16 cellular contexts compared by ENCODE assay signal in genomic region chr17:1735834-1736347, GRCh38. TPM values are rescaled to one million over a fixed set of nuclear protein-coding genes. Genes with fewer than 3 reads are reported as not detected.
DNase-seq lines count a peak whose midpoint lies in the region; FAIRE-seq and TF ChIP-seq lines count a peak whose summit lies in the region.
"Had no signal": no experiment of that assay in that cellular context is flagged by ENCODE, and none has a peak within 500 bp of the region (broad histone marks: within the 10 kb centered on the region; RNA-seq: fewer than 3 reads in every experiment).

No MANE protein-coding gene starts in this region.

- H2BK15ac ChIP-seq in H9 (ENCODE audit: low read depth, low read length) = no peak overlapping the region

- no peak overlapping the region for H4K5ac ChIP-seq in H9 (ENCODE audit: insufficient read length, low read depth, low read length)

- H3K27ac Mint-ChIP-seq in dendritic cell treated with granulocyte-macrophage colony-stimulating factor and Interleukin-4, amounts not matched to agents 40 ng/mL and 50 ng/mL, for 4 days = peak overlapping the region; percentile 92
- H3K27ac Mint-ChIP-seq in osteocyte (ENCODE audit: unreplicated experiment) (no peak overlapping the region), H9 (peak overlapping the region in 1 of 3 experiments; percentile 83; a peak in 1 of 7 replicates)
- H3K27ac Mint-ChIP-seq in activated naive CD4-positive, alpha-beta T cell treated with anti-CD3 and anti-CD28 coated beads, Interleukin-2, amount 10 ng/mL, durations not matched to agents 7 days and 5 days = no peak overlapping the region
- H3K27ac Mint-ChIP-seq: activated CD4-positive, alpha-beta memory T cell treated with anti-CD3 and anti-CD28 coated beads for 36 hours had no signal

- no peaks in the 10 kb centered on the region for H3K27me3 ChIP-seq in BLaER1
- H3K27me3 ChIP-seq in H9 (ENCODE audit: insufficient read depth, low read length) = no peaks in the 10 kb centered on the region
- H3K27me3 ChIP-seq in esophagus squamous epithelium = no peaks in the 10 kb centered on the region
- H3K27me3 ChIP-seq: MG63 had no signal

- peaks cover 48% of the 10 kb centered on the region for H3K36me3 ChIP-seq in BLaER1
- peaks cover 16 to 77% (median 25%) of the 10 kb centered on the region in 3 donors for H3K36me3 ChIP-seq in esophagus squamous epithelium
- H3K36me3 ChIP-seq: MG63 had no signal

- no peaks in the 10 kb centered on the region for H3K27me3 Mint-ChIP-seq in dendritic cell treated with granulocyte-macrophage colony-stimulating factor and Interleukin-4, amounts not matched to agents 40 ng/mL and 50 ng/mL, for 4 days
- H3K27me3 Mint-ChIP-seq in osteocyte (ENCODE audit: unreplicated experiment) = no peaks in the 10 kb centered on the region
- no peaks in the 10 kb centered on the region; the same call in 1 of the 2 replicates for H3K27me3 Mint-ChIP-seq in H9 (ENCODE audit: low read depth)
- H3K27me3 Mint-ChIP-seq in activated naive CD4-positive, alpha-beta T cell treated with anti-CD3 and anti-CD28 coated beads, Interleukin-2, amount 10 ng/mL, durations not matched to agents 7 days and 5 days = no peaks in the 10 kb centered on the region
- H3K27me3 Mint-ChIP-seq: activated CD4-positive, alpha-beta memory T cell treated with anti-CD3 and anti-CD28 coated beads for 36 hours had no signal

- intact Hi-C loops in dendritic cell treated with granulocyte-macrophage colony-stimulating factor and Interleukin-4, amounts not matched to agents 40 ng/mL and 50 ng/mL, for 4 days (cut with micrococcal nuclease) = loop anchor here (5.0 kb wide), 1 partner anchor 46 kb away; no protein-coding TSS in a partner anchor
- intact Hi-C loops in esophagus squamous epithelium (cut with DNase I) = no loop called here

- no peak overlapping the region for H2AK5ac ChIP-seq in H9 (ENCODE audit: insufficient read length, low read length)

- no CpG with 5 or more reads among the region's 17 CpGs for WGBS in H9 (ENCODE audit: extremely low coverage, insufficient read length, low lambda C conversion rate)
- 80 to 96% methylated on average over 1 to 5 of the region's 17 CpGs for WGBS in esophagus squamous epithelium, 2 donors

- peak; percentile 28 for FAIRE-seq in HTR-8/SVneo (lab: Jason Lieb, UNC)
- FAIRE-seq: D721Med had no signal

- DNase-seq in HTR-8/SVneo (ENCODE audit: insufficient read length, low spot score) (no peak), osteocyte (ENCODE audit: extremely low spot score, unreplicated experiment) (peak; percentile 83), H9 (no peak), esophagus squamous epithelium (lab: John Stamatoyannopoulos, UW) (no peak), NCI-H226 (no peak)
- DNase-seq in activated naive CD4-positive, alpha-beta T cell treated with anti-CD3 and anti-CD28 coated beads, Interleukin-2, amount 10 ng/mL, durations not matched to agents 7 days and 5 days = no peak
- DNase-seq: activated T-cell treated with anti-CD3 and anti-CD28 coated beads, Interleukin-2, amount 50 U/mL, for 4 hours; AML-193; MG63; NCI-H187 treated with DMSO at 0.1 percent for 48 hours had no signal

- H3K18ac ChIP-seq in H9 (ENCODE audit: insufficient read length, low read depth, low read length) = no peak overlapping the region

- H3K4me3 Mint-ChIP-seq in dendritic cell treated with granulocyte-macrophage colony-stimulating factor and Interleukin-4, amounts not matched to agents 40 ng/mL and 50 ng/mL, for 4 days = no peak overlapping the region
- no peak overlapping the region for H3K4me3 Mint-ChIP-seq in osteocyte (ENCODE audit: unreplicated experiment)
- no peak overlapping the region; a peak in 1 of 5 replicates for H3K4me3 Mint-ChIP-seq in H9
- H3K4me3 Mint-ChIP-seq in activated naive CD4-positive, alpha-beta T cell treated with anti-CD3 and anti-CD28 coated beads, Interleukin-2, amount 10 ng/mL, durations not matched to agents 7 days and 5 days = no peak overlapping the region
- H3K4me3 Mint-ChIP-seq: activated CD4-positive, alpha-beta memory T cell treated with anti-CD3 and anti-CD28 coated beads for 36 hours; activated T-cell treated with anti-CD3 and anti-CD28 coated beads, Interleukin-2, amount 50 U/mL, for 4 hours; neural crest cell had no signal

- no peak overlapping the region for H2AFZ ChIP-seq in H9 (ENCODE audit: low read length)

- H3K4me3 ChIP-seq in BLaER1 (no peak overlapping the region), esophagus squamous epithelium (no peak overlapping the region)
- H3K4me3 ChIP-seq: MG63, thoracic aorta had no signal

- H4K20me1 ChIP-seq in BLaER1 = no peaks in the 10 kb centered on the region
- no peaks in the 10 kb centered on the region for H4K20me1 ChIP-seq in H9 (ENCODE audit: control insufficient read depth, insufficient read depth, insufficient read length)

- H4K8ac ChIP-seq in H9 (replicated peaks; ENCODE audit: insufficient read length, low read depth, low read length) = no peak overlapping the region

- H3K14ac ChIP-seq in H9 (ENCODE audit: insufficient read depth, low read length) = no peak overlapping the region; the same call in 1 of the 2 replicates

- CTCF ChIA-PET in activated naive CD4-positive, alpha-beta T cell treated with anti-CD3 and anti-CD28 coated beads, Interleukin-2, amount 10 ng/mL, durations not matched to agents 7 days and 5 days (lab: Charles Lee) = interaction anchor here (0.7 kb wide), 1 partner anchor 15 kb away, joined by 6 read pairs; no protein-coding TSS in a partner anchor

- H3K4ac ChIP-seq in H9 (ENCODE audit: low read depth, low read length) = no peak overlapping the region

- no peaks in the 10 kb centered on the region for H3K79me2 ChIP-seq in H9 (ENCODE audit: insufficient read depth, low read length)

- peaks cover 69% of the 10 kb centered on the region for H3K4me1 Mint-ChIP-seq in dendritic cell treated with granulocyte-macrophage colony-stimulating factor and Interleukin-4, amounts not matched to agents 40 ng/mL and 50 ng/mL, for 4 days (ENCODE audit: low read depth)
- peaks cover 14% of the 10 kb centered on the region for H3K4me1 Mint-ChIP-seq in osteocyte (ENCODE audit: unreplicated experiment)
- H3K4me1 Mint-ChIP-seq in H9 = peaks cover 6 to 12% of the 10 kb centered on the region in 2 experiments; a peak in 1 of 4 replicates
- H3K4me1 Mint-ChIP-seq in activated naive CD4-positive, alpha-beta T cell treated with anti-CD3 and anti-CD28 coated beads, Interleukin-2, amount 10 ng/mL, durations not matched to agents 7 days and 5 days = no peaks in the 10 kb centered on the region

- no peaks in the 10 kb centered on the region for H3K79me1 ChIP-seq in H9 (ENCODE audit: insufficient read depth, low read depth, low read length, poor library complexity, severe bottlenecking)

- H3K4me2 ChIP-seq in BLaER1 = peak overlapping the region; percentile 34
- H3K4me2 ChIP-seq in H9 (ENCODE audit: insufficient read depth, insufficient read length, low read length) = no peak overlapping the region

- no peak overlapping the region for H3K56ac ChIP-seq in H9 (ENCODE audit: insufficient read length, low read depth, low read length)

- no peaks in the 10 kb centered on the region for H3K9me3 Mint-ChIP-seq in dendritic cell treated with granulocyte-macrophage colony-stimulating factor and Interleukin-4, amounts not matched to agents 40 ng/mL and 50 ng/mL, for 4 days
- no peaks in the 10 kb centered on the region for H3K9me3 Mint-ChIP-seq in osteocyte (ENCODE audit: unreplicated experiment)
- peaks cover 0 to 9% of the 10 kb centered on the region in 2 experiments; a peak in 1 of 5 replicates for H3K9me3 Mint-ChIP-seq in H9
- no peaks in the 10 kb centered on the region for H3K9me3 Mint-ChIP-seq in activated naive CD4-positive, alpha-beta T cell treated with anti-CD3 and anti-CD28 coated beads, Interleukin-2, amount 10 ng/mL, durations not matched to agents 7 days and 5 days
- H3K9me3 Mint-ChIP-seq: activated CD4-positive, alpha-beta memory T cell treated with anti-CD3 and anti-CD28 coated beads for 36 hours; activated T-cell treated with anti-CD3 and anti-CD28 coated beads, Interleukin-2, amount 50 U/mL, for 4 hours; neural crest cell had no signal

- H4K91ac ChIP-seq in H9 (ENCODE audit: insufficient read length, low read depth, low read length) = no peak overlapping the region

- H3K23ac ChIP-seq in H9 (ENCODE audit: insufficient read length, low read depth, low read length) = no peak overlapping the region

- H3K23me2 ChIP-seq in H9 (ENCODE audit: insufficient read length, low read depth, low read length, poor library complexity, severe bottlenecking) = no peaks in the 10 kb centered on the region

- H2BK120ac ChIP-seq in H9 (ENCODE audit: low read depth, low read length, poor library complexity, severe bottlenecking) = no peak overlapping the region

- H3K4me1 ChIP-seq in BLaER1 = peaks cover 60% of the 10 kb centered on the region
- H3K4me1 ChIP-seq in H9 (ENCODE audit: insufficient read depth, low read length) = no peaks in the 10 kb centered on the region; the same call in 1 of the 2 replicates
- H3K4me1 ChIP-seq in esophagus squamous epithelium = peaks cover 14 to 33% (median 18%) of the 10 kb centered on the region in 3 donors

- no peak for TF ChIP-seq POLR2A in esophagus squamous epithelium (IDR thresholded peaks at IDR 0.05)

- H3K9me3 ChIP-seq in BLaER1 (no peaks in the 10 kb centered on the region), H9 (ENCODE audit: control insufficient read depth, low read depth, low read length) (no peaks in the 10 kb centered on the region), esophagus squamous epithelium (no peaks in the 10 kb centered on the region)
- H3K9me3 ChIP-seq: MG63, thoracic aorta had no signal

- H3K36me3 Mint-ChIP-seq in dendritic cell treated with granulocyte-macrophage colony-stimulating factor and Interleukin-4, amounts not matched to agents 40 ng/mL and 50 ng/mL, for 4 days (ENCODE audit: low read depth) = peaks cover 80% of the 10 kb centered on the region
- H3K36me3 Mint-ChIP-seq in osteocyte (ENCODE audit: unreplicated experiment) (peaks cover 14% of the 10 kb centered on the region), H9 (ENCODE audit: insufficient read depth in 1 of 3, low read depth in 3 of 3) (peaks cover 0 to 7% (median 3%) of the 10 kb centered on the region in 3 experiments; a peak in 3 of 7 replicates)
- peaks cover 10% of the 10 kb centered on the region for H3K36me3 Mint-ChIP-seq in activated naive CD4-positive, alpha-beta T cell treated with anti-CD3 and anti-CD28 coated beads, Interleukin-2, amount 10 ng/mL, durations not matched to agents 7 days and 5 days

- H3K27ac ChIP-seq in BLaER1 (peak overlapping the region; percentile 16), H9 (ENCODE audit: insufficient read length, low read depth, low read length) (no peak overlapping the region), esophagus squamous epithelium (peak overlapping the region in 2 of 4 donors; percentile 50 to 70)
- H3K27ac ChIP-seq: thoracic aorta had no signal

- TF ChIP-seq CTCF in osteocyte (IDR thresholded peaks at IDR 0.05) (no peak), H9 (conservative IDR thresholded peaks at IDR 0.05) (no peak), esophagus squamous epithelium (IDR thresholded peaks at IDR 0.05) (no peak)

- no peak overlapping the region for H2BK5ac ChIP-seq in H9 (ENCODE audit: insufficient read length, low read length)

- no peak overlapping the region for H3T11ph ChIP-seq in H9 (ENCODE audit: low read length)

- H3K9ac ChIP-seq in BLaER1 (0 out of 2 replicates have a peak overlapping the region, but pooled peaks have one; percentile 15), H9 (ENCODE audit: extremely low read depth, insufficient read length, low read length) (no peak overlapping the region)

- no peak overlapping the region for H2BK20ac ChIP-seq in H9 (ENCODE audit: low read depth, low read length, poor library complexity, severe bottlenecking)

- H2BK12ac ChIP-seq in H9 (ENCODE audit: insufficient read length, low read depth, low read length) = no peak overlapping the region

RNA-seq across cellular contexts. Expression of gene SERPINF2, which starts 6.8 kb away (rescaled TPM):
- total RNA-seq in osteocyte (0.38 and 0.50 TPM in 2 replicates), H9 (2021) (0.50 and 0.68 TPM in 2 replicates), esophagus squamous epithelium (1 to 10 TPM in 2 of 4 donors, under 1 TPM in 2; 0.22 to 7.1 (median 1.6) TPM)
- total RNA-seq: activated CD4-positive, alpha-beta memory T cell treated with anti-CD3 and anti-CD28 coated beads for 36 hours had no signal

RNA-seq across cellular contexts. Expression of gene WDR81, which starts 11.4 kb away (rescaled TPM):
- total RNA-seq in osteocyte (30.8 and 33.3 TPM in 2 replicates), H9 (2021) (20.2 and 22.5 TPM in 2 replicates), esophagus squamous epithelium (10 to 100 TPM; 12.5 to 33.8 (median 21.1) TPM)

RNA-seq across cellular contexts. Expression of gene TLCD2, which starts 25.7 kb away (rescaled TPM):
- total RNA-seq in osteocyte (4.2 and 4.7 TPM in 2 replicates), H9 (2021) (1.3 and 1.5 TPM in 2 replicates), esophagus squamous epithelium (1 to 10 TPM; 4.2 to 6.0 (median 5.6) TPM)

RNA-seq across cellular contexts. Expression of gene SERPINF1, which starts 26.0 kb away (rescaled TPM):
- total RNA-seq in osteocyte (164 and 175 TPM in 2 replicates), H9 (2021) (19.6 and 22.5 TPM in 2 replicates), esophagus squamous epithelium (100 to 1,000 TPM in 2 of 4 donors, 10 to 100 TPM in 2; 26.6 to 351 (median 80.6) TPM)

RNA-seq across cellular contexts. Expression of gene PRPF8, which starts 51.2 kb away (rescaled TPM):
- 238 and 262 TPM in 2 replicates for total RNA-seq in osteocyte
- 402 and 408 TPM in 2 replicates for total RNA-seq in H9 (2021)
- 100 to 1,000 TPM; 112 to 157 (median 145) TPM for total RNA-seq in esophagus squamous epithelium
